In genomic region chr3:149274220-149274619, GRCh38 we compare ENCODE assay signal across 1 cellular context.
TF ChIP-seq lines count a peak whose summit lies in the region.

No MANE protein-coding gene starts in this region.

TF ChIP-seq in HepG2, 621 proteins besides CTCF, POLR2A, EP300 and RAD21:
- no peak for TF ChIP-seq GTF2F1 (IDR thresholded peaks at IDR 0.05; ENCODE audit: low read length)
